ENCODE assay signal across 7 cellular contexts in genomic region chr1:16759041-16759493, GRCh38. TPM values are rescaled to one million over a fixed set of nuclear protein-coding genes. Genes with fewer than 3 reads are reported as not detected.
A peak's percentile ranks its signal among the peaks of the same experiment; 100 is the strongest.
DNase-seq lines count a peak whose midpoint lies in the region; ATAC-seq and TF ChIP-seq lines count a peak whose summit lies in the region.
"Not testable (repeated sequence)": the region's sequence is repeated elsewhere in the genome, so short reads cannot be mapped to it uniquely, and the experiment has no call there.

No MANE protein-coding gene starts in this region.

- POLR2A ChIA-PET in activated CD4-positive, alpha-beta memory T cell treated with anti-CD3 and anti-CD28 coated beads, Interleukin-2, amount 10 ng/mL, durations not matched to agents 7 days and 5 days (lab: Charles Lee) = not testable (repeated sequence)

- not testable (repeated sequence) for H3K27me3 Mint-ChIP-seq in activated CD4-positive, alpha-beta memory T cell treated with anti-CD3 and anti-CD28 coated beads, Interleukin-2, amount 10 ng/mL, durations not matched to agents 7 days and 5 days; natural killer cell treated with Interleukin-12 subunit alpha and Interleukin-12 subunit beta and Interleukin-15 and Interleukin-18, amount 100 ng/mL, for 72 hours

- H3K4me3 ChIP-seq in HUES48 (ENCODE audit: low read depth, low read length) = peak overlapping the region; percentile 29; the same call in 1 of the 2 replicates
- not testable (repeated sequence) for H3K4me3 ChIP-seq in body of pancreas; right atrium auricular region; lower leg skin (ENCODE audit: low read depth, poor library complexity, severe bottlenecking); spleen

- intact Hi-C loops in body of pancreas (cut with DNase I); lower leg skin (cut with DNase I; ENCODE audit: low total_unique reads); spleen (cut with DNase I; ENCODE audit: low total_unique reads): not testable (repeated sequence)

- not testable (repeated sequence) for H3K9ac ChIP-seq in HUES48 (ENCODE audit: low read depth, low read length)

- not testable (repeated sequence) for H3K36me3 Mint-ChIP-seq in activated CD4-positive, alpha-beta memory T cell treated with anti-CD3 and anti-CD28 coated beads, Interleukin-2, amount 10 ng/mL, durations not matched to agents 7 days and 5 days (ENCODE audit: low read depth); natural killer cell treated with Interleukin-12 subunit alpha and Interleukin-12 subunit beta and Interleukin-15 and Interleukin-18, amount 100 ng/mL, for 72 hours

- not testable (repeated sequence) for H3K4me1 Mint-ChIP-seq in activated CD4-positive, alpha-beta memory T cell treated with anti-CD3 and anti-CD28 coated beads, Interleukin-2, amount 10 ng/mL, durations not matched to agents 7 days and 5 days; natural killer cell treated with Interleukin-12 subunit alpha and Interleukin-12 subunit beta and Interleukin-15 and Interleukin-18, amount 100 ng/mL, for 72 hours (ENCODE audit: low read depth in 2 of 2)

- H3K36me3 ChIP-seq in HUES48 (ENCODE audit: control insufficient read depth, insufficient read depth, low read length); body of pancreas (replicated peaks in 1 of 2; ENCODE audit: insufficient read depth in 1 of 2, low read depth in 2 of 2); right atrium auricular region; spleen: not testable (repeated sequence)

- H3K27ac ChIP-seq in HUES48 (ENCODE audit: low read depth, low read length); right atrium auricular region; spleen: not testable (repeated sequence)
- H3K27ac ChIP-seq in body of pancreas = peak overlapping the region; percentile 54 to 77 (median 57)

- H3K4me3 Mint-ChIP-seq in activated CD4-positive, alpha-beta memory T cell treated with anti-CD3 and anti-CD28 coated beads, Interleukin-2, amount 10 ng/mL, durations not matched to agents 7 days and 5 days; natural killer cell treated with Interleukin-12 subunit alpha and Interleukin-12 subunit beta and Interleukin-15 and Interleukin-18, amount 100 ng/mL, for 72 hours: not testable (repeated sequence)

- not testable (repeated sequence) for TF ChIP-seq CTCF in body of pancreas (IDR thresholded peaks at IDR 0.05); right atrium auricular region (IDR thresholded peaks at IDR 0.05); lower leg skin (IDR thresholded peaks at IDR 0.05); spleen (IDR thresholded peaks at IDR 0.05 in 8 of 11, conservative IDR thresholded peaks at IDR 0.05 in 3 of 11)

- not testable (repeated sequence) for H3K4me1 ChIP-seq in HUES48 (ENCODE audit: control insufficient read depth, insufficient read depth, low read length); right atrium auricular region; spleen
- peaks cover 20% of the 10 kb centered on the region for H3K4me1 ChIP-seq in body of pancreas

- H3K27ac Mint-ChIP-seq in activated CD4-positive, alpha-beta memory T cell treated with anti-CD3 and anti-CD28 coated beads, Interleukin-2, amount 10 ng/mL, durations not matched to agents 7 days and 5 days; natural killer cell treated with Interleukin-12 subunit alpha and Interleukin-12 subunit beta and Interleukin-15 and Interleukin-18, amount 100 ng/mL, for 72 hours: not testable (repeated sequence)

- not testable (repeated sequence) for H3K9me3 ChIP-seq in HUES48 (ENCODE audit: control insufficient read depth, insufficient read depth, low read length); body of pancreas; right atrium auricular region; spleen

- CTCF ChIA-PET in activated CD4-positive, alpha-beta memory T cell treated with anti-CD3 and anti-CD28 coated beads, Interleukin-2, amount 10 ng/mL, durations not matched to agents 7 days and 5 days (lab: Charles Lee) = not testable (repeated sequence)

- TF ChIP-seq POLR2A in body of pancreas (IDR thresholded peaks at IDR 0.05); lower leg skin (IDR thresholded peaks at IDR 0.05); spleen (IDR thresholded peaks at IDR 0.05): not testable (repeated sequence)

- H3K27me3 ChIP-seq in HUES48 (ENCODE audit: control insufficient read depth, insufficient read depth, low read length); body of pancreas; right atrium auricular region: not testable (repeated sequence)
- H3K27me3 ChIP-seq in spleen (replicated peaks in 1 of 7) = peaks cover 0 to 18% (median 11%) of the 10 kb centered on the region in 7 donors

- peak; percentile 10 for ATAC-seq in body of pancreas
- peak; percentile 15 to 34 for ATAC-seq in natural killer cell treated with Interleukin-12 subunit alpha and Interleukin-12 subunit beta and Interleukin-15 and Interleukin-18, amount 100 ng/mL, for 72 hours

- 14 to 53% methylated on average over 15 to 33 of the region's 40 CpGs for WGBS in body of pancreas, 2 donors
- WGBS in lower leg skin, 2 donors = 50 to 56% methylated on average over 11 to 18 of the region's 40 CpGs
- WGBS in spleen, 5 donors = 13 to 35% (median 28%) methylated on average over 12 to 40 of the region's 40 CpGs; no CpG with 5 or more reads in 1 of the 5 donors

- not testable (repeated sequence) for H3K9me3 Mint-ChIP-seq in activated CD4-positive, alpha-beta memory T cell treated with anti-CD3 and anti-CD28 coated beads, Interleukin-2, amount 10 ng/mL, durations not matched to agents 7 days and 5 days; natural killer cell treated with Interleukin-12 subunit alpha and Interleukin-12 subunit beta and Interleukin-15 and Interleukin-18, amount 100 ng/mL, for 72 hours

- peak; percentile 14 for DNase-seq in activated CD4-positive, alpha-beta memory T cell treated with anti-CD3 and anti-CD28 coated beads, Interleukin-2, amount 10 ng/mL, durations not matched to agents 7 days and 5 days
- not testable (repeated sequence) for DNase-seq in body of pancreas
- DNase-seq in right atrium auricular region (ENCODE audit: low spot score) (peak; percentile 38), lower leg skin (ENCODE audit: low spot score in 2 of 2) (peak; percentile 8 to 83), spleen (peak; percentile 73)
- peak; percentile 39 for DNase-seq in natural killer cell treated with Interleukin-12 subunit alpha and Interleukin-12 subunit beta and Interleukin-15 and Interleukin-18, amount 100 ng/mL, for 72 hours (ENCODE audit: low spot score)

RNA-seq across cellular contexts. Expression of gene RNU1-4, which starts 18.8 kb away (rescaled TPM):
- total RNA-seq in activated CD4-positive, alpha-beta memory T cell treated with anti-CD3 and anti-CD28 coated beads, Interleukin-2, amount 10 ng/mL, durations not matched to agents 7 days and 5 days = 1,000 to 10,000 TPM; 1,570 to 1,691 TPM
- total RNA-seq in body of pancreas = over 10,000 TPM in 1 of 2 donors, under 1 TPM in 1; under 0.01 to 15,479 TPM
- not detected for total RNA-seq in right atrium auricular region
- under 1 TPM in 3 of 4 donors, not detected in 1; under 0.01 TPM for total RNA-seq in lower leg skin
- 1,000 to 10,000 TPM; 1,591 to 3,879 TPM for total RNA-seq in natural killer cell treated with Interleukin-12 subunit alpha and Interleukin-12 subunit beta and Interleukin-15 and Interleukin-18, amount 100 ng/mL, for 72 hours
- total RNA-seq in spleen = 1,000 to 10,000 TPM in 4 of 7 donors, under 1 TPM in 3; under 0.01 to 8,075 (median 6,234) TPM
- polyA plus RNA-seq in spleen = not detected
